ENCODE assay signal across 8 cellular contexts in the genomic region with DNA sequence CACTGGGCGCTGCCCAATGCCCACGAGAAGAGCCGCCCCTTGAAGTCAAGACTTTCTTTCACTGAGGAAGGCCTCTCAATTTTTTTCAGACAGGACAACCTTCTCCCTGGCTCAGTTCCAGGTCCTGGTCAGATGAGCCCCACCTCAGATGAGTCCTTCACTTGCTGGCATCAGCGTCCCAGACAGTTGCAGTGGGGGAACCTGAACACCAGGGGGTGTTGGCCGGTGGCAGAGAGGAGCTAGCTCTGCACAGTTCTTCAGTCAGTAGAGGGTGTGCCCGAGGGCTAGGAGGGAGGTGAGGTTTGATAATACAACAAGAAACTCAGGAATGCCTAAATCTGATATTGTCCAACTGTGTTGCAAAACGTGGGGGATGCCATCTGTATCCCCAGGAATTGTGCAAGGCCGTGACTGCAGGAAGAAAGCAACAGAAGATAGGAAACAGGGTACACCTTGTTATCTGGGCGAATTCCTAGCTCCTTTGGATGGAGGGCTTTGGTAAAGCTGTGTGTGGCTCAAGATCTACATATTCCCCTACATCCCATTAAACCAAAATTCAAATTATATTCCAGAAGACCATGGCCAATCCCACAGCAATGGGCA. TPM values are rescaled to one million over a fixed set of nuclear protein-coding genes. Genes with fewer than 3 reads are reported as not detected.
DNase-seq lines count a peak whose midpoint lies in the region; ATAC-seq and TF ChIP-seq lines count a peak whose summit lies in the region.

No MANE protein-coding gene starts in this region.

- H3K4me3 Mint-ChIP-seq in effector memory CD8-positive, alpha-beta T cell = peak overlapping the region; percentile 58 to 61

- TF ChIP-seq CTCF in neutrophil (IDR thresholded peaks at IDR 0.05) = peak; percentile 64

- H3K27me3 ChIP-seq in neutrophil = no peaks in the 10 kb centered on the region

- H3K36me3 ChIP-seq in neutrophil = no peaks in the 10 kb centered on the region

- DNase-seq in NCI-H510A treated with DMSO at 0.1 percent for 48 hours (lab: John Stamatoyannopoulos, UW) (peak; percentile 2), NCI-H510A (lab: John Stamatoyannopoulos, UW) (no peak), LoVo (ENCODE audit: low spot score) (peak; percentile 19), ureter (ENCODE audit: low spot score) (peak; percentile 74), GOT3 (lab: John Stamatoyannopoulos, UW) (no peak)
- DNase-seq in activated CD4-positive, alpha-beta T cell treated with anti-CD3 and anti-CD28 coated beads, Interleukin-2, amount 50 U/mL, for 4 hours = peak; percentile 67 to 71
- peak; percentile 77 to 81 (median 79) for DNase-seq in effector memory CD8-positive, alpha-beta T cell

- no peak overlapping the region for H3K27ac ChIP-seq in neutrophil

- peak; percentile 75 for ATAC-seq in effector memory CD8-positive, alpha-beta T cell (replicated peaks)

- H3K4me1 ChIP-seq in neutrophil (ENCODE audit: control insufficient read depth in 1 of 2, insufficient read depth in 1 of 2, low read depth in 1 of 2, low read length in 1 of 2) = peaks cover 0 to 5% of the 10 kb centered on the region in 2 experiments

- H3K4me3 ChIP-seq in neutrophil (ENCODE audit: low read depth in 1 of 2, low read length in 1 of 2) = no peak overlapping the region

- H3K27ac Mint-ChIP-seq in effector memory CD8-positive, alpha-beta T cell = peak overlapping the region; percentile 21 to 26

- H3K36me3 Mint-ChIP-seq in effector memory CD8-positive, alpha-beta T cell (ENCODE audit: insufficient read depth) = peaks cover 6% of the 10 kb centered on the region

- no peaks in the 10 kb centered on the region for H3K9me3 Mint-ChIP-seq in effector memory CD8-positive, alpha-beta T cell

- H3K9me3 ChIP-seq in neutrophil = no peaks in the 10 kb centered on the region

- H3K4me1 Mint-ChIP-seq in effector memory CD8-positive, alpha-beta T cell (ENCODE audit: low read depth in 2 of 2) = peaks cover 37 to 42% of the 10 kb centered on the region in 2 donors

- H3K27me3 Mint-ChIP-seq in effector memory CD8-positive, alpha-beta T cell = no peaks in the 10 kb centered on the region

RNA-seq across cellular contexts. Expression of a gene that starts 34.3 kb away (rescaled TPM):
- total RNA-seq in ureter = not detected

Comparison
In these comparisons a context has a peak if more than half of its experiments do, and no peak if none do; other contexts are left out.
1. DNase-seq: peak in NCI-H510A treated with DMSO at 0.1 percent for 48 hours (single experiment), LoVo (single experiment), activated CD4-positive, alpha-beta T cell treated with anti-CD3 and anti-CD28 coated beads, Interleukin-2, amount 50 U/mL, for 4 hours (2 of 2), effector memory CD8-positive, alpha-beta T cell (3 of 3) and ureter (single experiment); none in NCI-H510A (single experiment) and GOT3 (single experiment).